Comparison of ENCODE assay signal across 9 cellular contexts in the genomic region with DNA sequence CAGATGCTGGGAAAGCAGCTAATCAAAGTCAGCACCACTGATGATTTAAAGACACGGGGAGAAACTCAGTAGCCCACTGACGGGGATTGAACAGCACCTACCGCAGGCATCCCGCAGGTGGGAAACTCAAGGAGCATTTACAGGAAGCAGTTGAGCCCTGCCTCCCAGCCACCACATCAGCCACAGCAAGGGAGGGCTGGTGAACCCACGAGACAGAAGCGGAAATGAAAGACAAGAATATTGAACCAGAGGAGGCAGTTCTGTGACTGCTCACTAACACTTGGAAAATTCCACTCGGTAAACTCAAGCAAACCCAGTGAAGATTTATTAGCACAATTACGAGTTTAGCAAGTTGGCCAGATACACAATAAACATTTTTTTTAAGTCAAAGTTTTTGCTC. TPM values are rescaled to one million over a fixed set of nuclear protein-coding genes. Genes with fewer than 3 reads are reported as not detected.
A peak's percentile ranks its signal among the peaks of the same experiment; 100 is the strongest.
DNase-seq lines count a peak whose midpoint lies in the region; ATAC-seq and TF ChIP-seq lines count a peak whose summit lies in the region.
"Had no signal": no experiment of that assay in that cellular context is flagged by ENCODE, and none has a peak within 500 bp of the region (broad histone marks: within the 10 kb centered on the region; RNA-seq: fewer than 3 reads in every experiment).

No MANE protein-coding gene starts in this region.

- H3K36me3 Mint-ChIP-seq in naive thymus-derived CD4-positive, alpha-beta T cell: peaks cover 0 to 5% (median 0%) of the 10 kb centered on the region in 5 donors

- no TSS peak for BruUV-seq in A673 (replicated peaks; lab: Mats Ljungman, UMichigan)

- H3K9me3 ChIP-seq in naive thymus-derived CD4-positive, alpha-beta T cell (ENCODE audit: control insufficient read depth in 2 of 3, low read length in 3 of 3): no peaks in the 10 kb centered on the region
- H3K9me3 ChIP-seq in A673 (ENCODE audit: low read depth, low read length, poor library complexity, severe bottlenecking): no peaks in the 10 kb centered on the region

- peaks cover 23 to 36% of the 10 kb centered on the region in 2 donors for H3K4me1 ChIP-seq in naive thymus-derived CD4-positive, alpha-beta T cell (ENCODE audit: control insufficient read depth in 2 of 2, insufficient read depth in 2 of 2, low read length in 2 of 2)
- H3K4me1 ChIP-seq in A673 (ENCODE audit: insufficient read depth, low read length, poor library complexity, severe bottlenecking): no peaks in the 10 kb centered on the region

- peak; percentile 11 for DNase-seq in Right ventricle myocardium inferior (ENCODE audit: missing footprints)
- DNase-seq in cardiac septum (ENCODE audit: low spot score): no peak
- peak; percentile 19 for DNase-seq in activated T-cell treated with anti-CD3 and anti-CD28 coated beads for 24 hours (ENCODE audit: low read depth)
- peak in 8 of 9 donors; percentile 46 to 73 (median 64) for DNase-seq in naive thymus-derived CD4-positive, alpha-beta T cell
- peak; percentile 54 for DNase-seq in ureter (ENCODE audit: low spot score)
- no peak for DNase-seq in A673 (ENCODE audit: low spot score)
- no peak for DNase-seq in cerebellar nuclear complex (lab: John Stamatoyannopoulos, UW)
- DNase-seq: NCI-H146 had no signal

- POLR2A ChIA-PET in naive thymus-derived CD4-positive, alpha-beta T cell (lab: Charles Lee): no interaction called here
- POLR2A ChIA-PET in A673 (lab: Charles Lee; ENCODE audit: low non-redundant PET): no interaction called here

- peak overlapping the region; percentile 31 to 82 (median 68) for H3K4me3 Mint-ChIP-seq in naive thymus-derived CD4-positive, alpha-beta T cell

- intact Hi-C loops in Right ventricle myocardium inferior (cut with DNase I) (no loop called here), cardiac septum (cut with DNase I) (no loop called here), A673 (cut with micrococcal nuclease; ENCODE audit: unreplicated experiment) (no loop called here)
- intact Hi-C loops in naive thymus-derived CD4-positive, alpha-beta T cell (cut with micrococcal nuclease): loop anchor here in 1 of 2 donors (2.0 kb wide), 1 partner anchor 57 kb away; no protein-coding TSS in a partner anchor

- peak overlapping the region in 7 of 9 donors; percentile 10 to 73 (median 24) for H3K27ac Mint-ChIP-seq in naive thymus-derived CD4-positive, alpha-beta T cell

- peaks cover 0 to 17% (median 0%) of the 10 kb centered on the region in 5 donors for H3K27me3 Mint-ChIP-seq in naive thymus-derived CD4-positive, alpha-beta T cell

- TF ChIP-seq CTCF in A673 (conservative IDR thresholded peaks at IDR 0.05; ENCODE audit: low read depth, low read length): no peak

- peaks cover 0 to 5% (median 0%) of the 10 kb centered on the region in 11 donors for H3K9me3 Mint-ChIP-seq in naive thymus-derived CD4-positive, alpha-beta T cell

- no peaks in the 10 kb centered on the region for H3K36me3 ChIP-seq in naive thymus-derived CD4-positive, alpha-beta T cell (ENCODE audit: control insufficient read depth in 2 of 3, insufficient read depth in 3 of 3, low read length in 3 of 3)
- H3K36me3 ChIP-seq in A673 (ENCODE audit: insufficient read depth, low read length, poor library complexity, severe bottlenecking): no peaks in the 10 kb centered on the region

- no peak overlapping the region for H3K27ac ChIP-seq in naive thymus-derived CD4-positive, alpha-beta T cell (ENCODE audit: low read depth, low read length)
- H3K27ac ChIP-seq in A673 (ENCODE audit: low read depth, low read length, poor library complexity, severe bottlenecking): no peak overlapping the region

- no peaks in the 10 kb centered on the region for H3K27me3 ChIP-seq in naive thymus-derived CD4-positive, alpha-beta T cell (ENCODE audit: control insufficient read depth in 2 of 2, insufficient read depth in 2 of 2, low read length in 2 of 2)
- H3K27me3 ChIP-seq in A673 (replicated peaks; ENCODE audit: insufficient read depth, low read depth, low read length, poor library complexity): peaks cover 72% of the 10 kb centered on the region

- H3K4me1 Mint-ChIP-seq in naive thymus-derived CD4-positive, alpha-beta T cell: peaks cover 28 to 52% (median 50%) of the 10 kb centered on the region in 7 donors

- CTCF ChIA-PET in naive thymus-derived CD4-positive, alpha-beta T cell (lab: Charles Lee): no interaction called here
- CTCF ChIA-PET in A673 (lab: Charles Lee): no interaction called here

- ATAC-seq in Right ventricle myocardium inferior (no peak), HG03460 (IDR thresholded peaks at IDR 0.05; ENCODE audit: unreplicated experiment) (no peak)
- ATAC-seq in naive thymus-derived CD4-positive, alpha-beta T cell: peak; percentile 86

- peak overlapping the region; percentile 9 for H3K4me3 ChIP-seq in naive thymus-derived CD4-positive, alpha-beta T cell (ENCODE audit: low read length)
- H3K4me3 ChIP-seq in A673 (ENCODE audit: low read depth, low read length, poor library complexity, severe bottlenecking): no peak overlapping the region

RNA-seq across cellular contexts. Expression of a gene that starts 10.6 kb away (rescaled TPM):
- total RNA-seq in Right ventricle myocardium inferior (0.22 TPM), cardiac septum (not detected), ureter (not detected), A673 (2021) (not detected in 2 replicates)
- not detected for total RNA-seq in naive thymus-derived CD4-positive, alpha-beta T cell
- not detected for polyA plus RNA-seq in naive thymus-derived CD4-positive, alpha-beta T cell

RNA-seq across cellular contexts. Expression of a gene that starts 16.4 kb away (rescaled TPM):
- total RNA-seq in Right ventricle myocardium inferior (not detected), cardiac septum (not detected), ureter (not detected), A673 (2021) (not detected in 2 replicates)
- total RNA-seq in naive thymus-derived CD4-positive, alpha-beta T cell: 1 to 10 TPM in 1 of 5 experiments, under 1 TPM in 3, not detected in 1; 0.08 to 1.2 (median 0.14) TPM
- under 1 TPM; 0.14 to 0.38 TPM for polyA plus RNA-seq in naive thymus-derived CD4-positive, alpha-beta T cell

Comparison
In these comparisons a context has a peak if more than half of its experiments do, and no peak if none do; other contexts are left out.
1. DNase-seq: peak in Right ventricle myocardium inferior (single experiment), activated T-cell treated with anti-CD3 and anti-CD28 coated beads for 24 hours (single experiment), naive thymus-derived CD4-positive, alpha-beta T cell (8 of 9) and ureter (single experiment); none in cardiac septum (single experiment), A673 (single experiment) and cerebellar nuclear complex (0 of 2).